ENCODE assay signal across 19 cellular contexts in the genomic region with DNA sequence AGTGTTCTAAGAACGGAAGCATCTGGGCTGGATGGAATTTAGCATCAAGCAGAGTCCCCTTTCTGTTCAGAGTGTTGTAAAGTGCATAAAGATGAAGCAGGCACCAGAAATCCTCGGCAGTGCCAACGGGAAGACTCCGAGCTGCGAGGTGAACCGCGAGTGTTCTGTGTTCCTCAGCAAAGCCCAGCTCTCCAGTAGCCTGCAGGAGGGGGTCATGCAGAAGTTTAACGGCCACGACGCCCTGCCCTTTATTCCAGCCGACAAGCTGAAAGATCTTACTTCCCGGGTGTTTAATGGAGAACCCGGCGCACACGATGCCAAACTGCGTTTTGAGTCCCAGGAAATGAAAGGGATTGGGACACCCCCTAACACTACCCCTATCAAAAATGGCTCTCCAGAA. TPM values are rescaled to one million over a fixed set of nuclear protein-coding genes. Genes with fewer than 3 reads are reported as not detected.
A peak's percentile ranks its signal among the peaks of the same experiment; 100 is the strongest.
DNase-seq lines count a peak whose midpoint lies in the region; ATAC-seq and TF ChIP-seq lines count a peak whose summit lies in the region.
"Had no signal": no experiment of that assay in that cellular context is flagged by ENCODE, and none has a peak within 500 bp of the region (broad histone marks: within the 10 kb centered on the region; RNA-seq: fewer than 3 reads in every experiment).

No MANE protein-coding gene starts in this region.

- H3K4me3 ChIP-seq in PC-3 (ENCODE audit: low read length) (no peak overlapping the region), left lung (no peak overlapping the region), spleen (no peak overlapping the region)
- H3K4me3 ChIP-seq: Peyer's patch had no signal

- TSS peak; percentile 75 for BruUV-seq in PC-3 (replicated peaks; lab: Mats Ljungman, UMichigan)

- 90 to 95% (median 93%) methylated on average over 16 of the region's 16 CpGs for WGBS in spleen, 5 donors

- H3K4me1 Mint-ChIP-seq in T-helper 1 cell treated with Interleukin-12 subunit alpha and Interleukin-12 subunit beta and Interleukin-4 antibody, amounts not matched to agents 30 μg/mL and 1 μg/mL, for 36 hours (ENCODE audit: low read depth), result peaks cover 36% of the 10 kb centered on the region

- peaks cover 19% of the 10 kb centered on the region for H4K20me1 ChIP-seq in PC-3 (ENCODE audit: low read length)

- CTCF ChIA-PET in PC-3 (lab: Charles Lee), result no interaction called here

- H3K9me3 Mint-ChIP-seq in T-helper 1 cell treated with Interleukin-12 subunit alpha and Interleukin-12 subunit beta and Interleukin-4 antibody, amounts not matched to agents 30 μg/mL and 1 μg/mL, for 36 hours, result no peaks in the 10 kb centered on the region
- H3K9me3 Mint-ChIP-seq: CD4-positive, alpha-beta memory T cell had no signal

- H3K27me3 Mint-ChIP-seq in T-helper 1 cell treated with Interleukin-12 subunit alpha and Interleukin-12 subunit beta and Interleukin-4 antibody, amounts not matched to agents 30 μg/mL and 1 μg/mL, for 36 hours (ENCODE audit: low read depth), result no peaks in the 10 kb centered on the region
- H3K27me3 Mint-ChIP-seq: CD4-positive, alpha-beta memory T cell had no signal

- ATAC-seq in PC-3 (no peak), left lung (peak; percentile 17)
- ATAC-seq: Right ventricle myocardium inferior had no signal

- no peak for TF ChIP-seq POLR2A in spleen (IDR thresholded peaks at IDR 0.05)

- H3K9ac ChIP-seq in PC-3 (ENCODE audit: low read length), result no peak overlapping the region

- intact Hi-C loops in PC-3 (cut with micrococcal nuclease) (no loop called here), left lung (cut with DNase I) (no loop called here), spleen (cut with DNase I; ENCODE audit: low total_unique reads) (no loop called here)

- no peaks in the 10 kb centered on the region for H3K9me3 ChIP-seq in PC-3 (ENCODE audit: low read length)
- H3K9me3 ChIP-seq in left lung, result no peaks in the 10 kb centered on the region
- H3K9me3 ChIP-seq in spleen, result no peaks in the 10 kb centered on the region
- H3K9me3 ChIP-seq: BE2C, Peyer's patch had no signal

- H3K27me3 ChIP-seq in PC-3 (ENCODE audit: low read length) (no peaks in the 10 kb centered on the region), left lung (no peaks in the 10 kb centered on the region), spleen (replicated peaks in 1 of 7) (no peaks in the 10 kb centered on the region)
- H3K27me3 ChIP-seq: BE2C, Peyer's patch had no signal

- no peak overlapping the region for H3K4me3 Mint-ChIP-seq in T-helper 1 cell treated with Interleukin-12 subunit alpha and Interleukin-12 subunit beta and Interleukin-4 antibody, amounts not matched to agents 30 μg/mL and 1 μg/mL, for 36 hours
- H3K4me3 Mint-ChIP-seq: CD4-positive, alpha-beta memory T cell had no signal

- H2AFZ ChIP-seq in PC-3 (ENCODE audit: low read length), result no peak overlapping the region

- POLR2A ChIA-PET in PC-3 (lab: Charles Lee; ENCODE audit: unreplicated experiment), result no interaction called here

- H3F3A ChIP-seq in PC-3 (ENCODE audit: low read length, unreplicated experiment), result no peaks in the 10 kb centered on the region

- no peaks in the 10 kb centered on the region for H3K9me2 ChIP-seq in PC-3 (replicated peaks; ENCODE audit: low read length)

- H3K4me1 ChIP-seq in PC-3 (ENCODE audit: insufficient read depth, low read length) (no peaks in the 10 kb centered on the region), left lung (no peaks in the 10 kb centered on the region), spleen (peaks cover 0 to 10% (median 8%) of the 10 kb centered on the region in 6 donors)
- H3K4me1 ChIP-seq: Peyer's patch had no signal

- no peak overlapping the region for H3K4me2 ChIP-seq in PC-3 (ENCODE audit: low read length)

- peak overlapping the region; percentile 19 for H3K27ac Mint-ChIP-seq in T-helper 1 cell treated with Interleukin-12 subunit alpha and Interleukin-12 subunit beta and Interleukin-4 antibody, amounts not matched to agents 30 μg/mL and 1 μg/mL, for 36 hours

- TF ChIP-seq CTCF in PC-3 (conservative IDR thresholded peaks at IDR 0.05; ENCODE audit: low read depth, low read length), result no peak
- TF ChIP-seq CTCF in left lung (IDR thresholded peaks at IDR 0.05), result no peak
- TF ChIP-seq CTCF in spleen (IDR thresholded peaks at IDR 0.05 in 8 of 11, conservative IDR thresholded peaks at IDR 0.05 in 3 of 11), result no peak

- no peak for DNase-seq in T-helper 1 cell
- no peak for DNase-seq in PC-3
- DNase-seq in left lung, result no peak
- peak; percentile 12 for DNase-seq in spleen
- no peak for DNase-seq in cerebellar cortex (ENCODE audit: low spot score)
- no peak for DNase-seq in central memory CD4-positive, alpha-beta T cell
- DNase-seq in NOMO-1 treated with dmso at 0.1 percent for 144 hours (lab: John Stamatoyannopoulos, UW; ENCODE audit: unreplicated experiment), result no peak
- DNase-seq: BE2C; CD4-positive, alpha-beta memory T cell; DND-41; HCEC 1CT; KBM-7; NCI-H1436; NCI-H510A; NCI-H774; Peyer's patch had no signal

- no peak overlapping the region for H3K27ac ChIP-seq in PC-3 (ENCODE audit: low read length)
- H3K27ac ChIP-seq in left lung, result peak overlapping the region; percentile 46 to 53
- no peak overlapping the region for H3K27ac ChIP-seq in spleen
- H3K27ac ChIP-seq: 22Rv1, Peyer's patch had no signal

- H3K36me3 ChIP-seq in PC-3 (ENCODE audit: low read depth, low read length) (peaks cover 31% of the 10 kb centered on the region), left lung (peaks cover 0 to 50% of the 10 kb centered on the region in 2 donors), spleen (peaks cover 0 to 63% (median 21%) of the 10 kb centered on the region in 6 donors)

- H3K79me2 ChIP-seq in PC-3 (ENCODE audit: low read length), result peaks cover 93% of the 10 kb centered on the region

- H3K36me3 Mint-ChIP-seq in T-helper 1 cell treated with Interleukin-12 subunit alpha and Interleukin-12 subunit beta and Interleukin-4 antibody, amounts not matched to agents 30 μg/mL and 1 μg/mL, for 36 hours (ENCODE audit: low read depth), result peaks cover 41% of the 10 kb centered on the region

RNA-seq across cellular contexts. Expression of a gene that starts 29.4 kb away (rescaled TPM):
- total RNA-seq in PC-3 (2014; rRNA removed), result 69.0 and 87.1 TPM in 2 replicates
- total RNA-seq in left lung, result 10 to 100 TPM; 53.6 to 60.0 TPM
- total RNA-seq in spleen, result 10 to 100 TPM; 39.1 to 58.9 (median 48.5) TPM
- 10 to 100 TPM in 1 of 3 donors, 1 to 10 TPM in 2; 7.1 to 13.1 (median 7.4) TPM for polyA plus RNA-seq in spleen

RNA-seq across cellular contexts. Expression of a gene that starts 44.7 kb away (rescaled TPM):
- total RNA-seq in PC-3 (2014; rRNA removed) (86.3 and 129 TPM in 2 replicates), left lung (10 to 100 TPM; 40.8 to 52.3 TPM), spleen (10 to 100 TPM; 33.2 to 47.7 (median 36.3) TPM)
- polyA plus RNA-seq in spleen, result 10 to 100 TPM in 1 of 3 donors, 1 to 10 TPM in 2; 6.5 to 16.9 (median 7.8) TPM

Comparison
In these comparisons a context has a peak if more than half of its experiments do, and no peak if none do; other contexts are left out.
1. H3K27ac ChIP-seq: peak in left lung (2 of 2); none in PC-3 (single experiment) and spleen (0 of 8).